In genomic region chr17:39015546-39015935, GRCh38 we compare ENCODE assay signal across 20 cellular contexts. TPM values are rescaled to one million over a fixed set of nuclear protein-coding genes. Genes with fewer than 3 reads are reported as not detected.
"Had no signal": no experiment of that assay in that cellular context is flagged by ENCODE, and none has a peak within 500 bp of the region (broad histone marks: within the 10 kb centered on the region; RNA-seq: fewer than 3 reads in every experiment).

No MANE protein-coding gene starts in this region.

- H3K4me2 ChIP-seq: hepatocyte had no signal

- ATAC-seq: activated CD8-positive, alpha-beta memory T cell treated with anti-CD3 and anti-CD28 coated beads, Interleukin-2, amount 10 ng/mL, durations not matched to agents 7 days and 5 days; stimulated activated naive CD8-positive, alpha-beta T cell treated with anti-CD3 and anti-CD28 coated beads, Interleukin-15, amount 100 ng/mL, for 72 hours; WTC11 had no signal

- H3K9me3 Mint-ChIP-seq: activated CD4-positive, alpha-beta memory T cell treated with anti-CD3 and anti-CD28 coated beads, Interleukin-2, amount 10 ng/mL, durations not matched to agents 7 days and 5 days; activated naive CD8-positive, alpha-beta T cell treated with anti-CD3 and anti-CD28 coated beads, Interleukin-2, amount 10 ng/mL, durations not matched to agents 7 days and 5 days; natural killer cell treated with Interleukin-12 subunit alpha and Interleukin-12 subunit beta and Interleukin-15 and Interleukin-18, amount 100 ng/mL, for 72 hours; stimulated activated naive CD8-positive, alpha-beta T cell treated with anti-CD3 and anti-CD28 coated beads, Interleukin-15, amount 100 ng/mL, for 72 hours; WTC11 had no signal

- H2AFZ ChIP-seq: hepatocyte had no signal

- H3K27ac ChIP-seq: dorsolateral prefrontal cortex, hepatocyte had no signal

- H3K27me3 ChIP-seq: dorsolateral prefrontal cortex, hepatocyte, left lung, suprapubic skin, transverse colon had no signal

- H3K9me3 ChIP-seq: left lung, suprapubic skin, transverse colon had no signal

- H3K36me3 Mint-ChIP-seq: activated CD8-positive, alpha-beta memory T cell treated with anti-CD3 and anti-CD28 coated beads, Interleukin-2, amount 10 ng/mL, durations not matched to agents 7 days and 5 days; activated naive CD8-positive, alpha-beta T cell treated with anti-CD3 and anti-CD28 coated beads, Interleukin-2, amount 10 ng/mL, durations not matched to agents 7 days and 5 days; natural killer cell treated with Interleukin-12 subunit alpha and Interleukin-12 subunit beta and Interleukin-15 and Interleukin-18, amount 100 ng/mL, for 72 hours; WTC11 had no signal

- H3K27ac Mint-ChIP-seq: activated CD4-positive, alpha-beta memory T cell treated with anti-CD3 and anti-CD28 coated beads, Interleukin-2, amount 10 ng/mL, durations not matched to agents 7 days and 5 days; activated CD8-positive, alpha-beta memory T cell treated with anti-CD3 and anti-CD28 coated beads, Interleukin-2, amount 10 ng/mL, durations not matched to agents 7 days and 5 days; activated naive CD8-positive, alpha-beta T cell treated with anti-CD3 and anti-CD28 coated beads, Interleukin-2, amount 10 ng/mL, durations not matched to agents 7 days and 5 days; natural killer cell treated with Interleukin-12 subunit alpha and Interleukin-12 subunit beta and Interleukin-15 and Interleukin-18, amount 100 ng/mL, for 72 hours; stimulated activated naive CD8-positive, alpha-beta T cell treated with anti-CD3 and anti-CD28 coated beads, Interleukin-15, amount 100 ng/mL, for 72 hours; WTC11 had no signal

- DNase-seq: activated CD4-positive, alpha-beta memory T cell treated with anti-CD3 and anti-CD28 coated beads, Interleukin-2, amount 10 ng/mL, durations not matched to agents 7 days and 5 days; activated CD4-positive, alpha-beta T cell treated with anti-CD3 and anti-CD28 coated beads for 4 hours; activated CD8-positive, alpha-beta memory T cell treated with anti-CD3 and anti-CD28 coated beads, Interleukin-2, amount 10 ng/mL, durations not matched to agents 7 days and 5 days; activated naive CD8-positive, alpha-beta T cell treated with anti-CD3 and anti-CD28 coated beads, Interleukin-2, amount 10 ng/mL, durations not matched to agents 7 days and 5 days; amygdala; caudate nucleus; dorsolateral prefrontal cortex; nucleus accumbens; stimulated activated CD4-positive, alpha-beta T cell treated with anti-CD3 and anti-CD28 coated beads, Interleukin-2, amount 100 ng/mL, for 48 hours; stimulated activated naive CD8-positive, alpha-beta T cell treated with anti-CD3 and anti-CD28 coated beads, Interleukin-15, amount 100 ng/mL, for 72 hours; transverse colon had no signal

- H3K36me3 ChIP-seq: left lung, suprapubic skin, transverse colon had no signal

- H3K4me3 Mint-ChIP-seq: activated CD4-positive, alpha-beta memory T cell treated with anti-CD3 and anti-CD28 coated beads, Interleukin-2, amount 10 ng/mL, durations not matched to agents 7 days and 5 days; activated CD8-positive, alpha-beta memory T cell treated with anti-CD3 and anti-CD28 coated beads, Interleukin-2, amount 10 ng/mL, durations not matched to agents 7 days and 5 days; activated naive CD8-positive, alpha-beta T cell treated with anti-CD3 and anti-CD28 coated beads, Interleukin-2, amount 10 ng/mL, durations not matched to agents 7 days and 5 days; natural killer cell treated with Interleukin-12 subunit alpha and Interleukin-12 subunit beta and Interleukin-15 and Interleukin-18, amount 100 ng/mL, for 72 hours; stimulated activated naive CD8-positive, alpha-beta T cell treated with anti-CD3 and anti-CD28 coated beads, Interleukin-15, amount 100 ng/mL, for 72 hours; WTC11 had no signal

- H3K4me3 ChIP-seq: dorsolateral prefrontal cortex, hepatocyte, left lung, suprapubic skin, transverse colon had no signal

- H3K27me3 Mint-ChIP-seq: activated CD4-positive, alpha-beta memory T cell treated with anti-CD3 and anti-CD28 coated beads, Interleukin-2, amount 10 ng/mL, durations not matched to agents 7 days and 5 days; activated CD8-positive, alpha-beta memory T cell treated with anti-CD3 and anti-CD28 coated beads, Interleukin-2, amount 10 ng/mL, durations not matched to agents 7 days and 5 days; activated naive CD8-positive, alpha-beta T cell treated with anti-CD3 and anti-CD28 coated beads, Interleukin-2, amount 10 ng/mL, durations not matched to agents 7 days and 5 days; natural killer cell treated with Interleukin-12 subunit alpha and Interleukin-12 subunit beta and Interleukin-15 and Interleukin-18, amount 100 ng/mL, for 72 hours; stimulated activated naive CD8-positive, alpha-beta T cell treated with anti-CD3 and anti-CD28 coated beads, Interleukin-15, amount 100 ng/mL, for 72 hours had no signal

RNA-seq across cellular contexts. Expression of gene FBXO47, which starts 48.3 kb away (rescaled TPM):
- total RNA-seq: activated CD4-positive, alpha-beta memory T cell treated with anti-CD3 and anti-CD28 coated beads, Interleukin-2, amount 10 ng/mL, durations not matched to agents 7 days and 5 days; fibroblast of villous mesenchyme; hepatocyte; left lung; mucosa of gallbladder; skeletal muscle tissue; suprapubic skin; transverse colon; WTC11 had no signal
- polyA plus RNA-seq: hepatocyte, keratinocyte had no signal
